21 cellular contexts compared by ENCODE assay signal in genomic region chr14:67188326-67188725, GRCh38. TPM values are rescaled to one million over a fixed set of nuclear protein-coding genes. Genes with fewer than 3 reads are reported as not detected.
"Had no signal": no experiment of that assay in that cellular context is flagged by ENCODE, and none has a peak within 500 bp of the region (broad histone marks: within the 10 kb centered on the region; RNA-seq: fewer than 3 reads in every experiment).

No MANE protein-coding gene starts in this region.

- H3K4me1 Mint-ChIP-seq: nephron progenitor cell had no signal

- DNase-seq: heart right ventricle; hypothalamus; naive thymus-derived CD4-positive, alpha-beta T cell; nephron progenitor cell; retina; right lobe of liver; stimulated activated CD4-positive, alpha-beta T cell treated with anti-CD3 and anti-CD28 coated beads, Interleukin-4, amount 100 ng/mL, for 1 hour; stimulated activated CD8-positive, alpha-beta memory T cell treated with anti-CD3 and anti-CD28 coated beads, Interleukin-4, amount 100 ng/mL, for 48 hours; stimulated activated naive CD8-positive, alpha-beta T cell treated with anti-CD3 and anti-CD28 coated beads, Interleukin-15, Interleukin-2, amounts not matched to agents 100 U/mL and 50 U/mL, for 24 hours; uterus had no signal

- H2AFZ ChIP-seq: parathyroid adenoma had no signal

- H3K27me3 ChIP-seq: heart right ventricle, right lobe of liver, suprapubic skin, thyroid gland, uterus had no signal

- H3K9me3 Mint-ChIP-seq: dendritic cell treated with granulocyte-macrophage colony-stimulating factor and Interleukin-4, amounts not matched to agents 40 ng/mL and 50 ng/mL, for 4 days; naive thymus-derived CD4-positive, alpha-beta T cell; nephron progenitor cell; stimulated activated effector memory CD8-positive, alpha-beta T cell treated with anti-CD3 and anti-CD28 coated beads, Interleukin-12 subunit alpha, Interleukin-12 subunit beta, amount 100 ng/mL, for 72 hours; type B pancreatic cell had no signal

- H3K79me2 ChIP-seq: parathyroid adenoma had no signal

- H3K36me3 ChIP-seq: heart right ventricle, prostate gland, right lobe of liver, suprapubic skin, thyroid gland, uterus had no signal

- H3K27ac ChIP-seq: heart right ventricle, parathyroid adenoma, prostate gland, right lobe of liver, suprapubic skin, thyroid gland, uterus had no signal

- H3K4me1 ChIP-seq: prostate gland, right lobe of liver, thyroid gland had no signal

- H3K27me3 Mint-ChIP-seq: dendritic cell treated with granulocyte-macrophage colony-stimulating factor and Interleukin-4, amounts not matched to agents 40 ng/mL and 50 ng/mL, for 4 days; type B pancreatic cell had no signal

- H3K4me3 Mint-ChIP-seq: dendritic cell treated with granulocyte-macrophage colony-stimulating factor and Interleukin-4, amounts not matched to agents 40 ng/mL and 50 ng/mL, for 4 days; naive thymus-derived CD4-positive, alpha-beta T cell; nephron progenitor cell; stimulated activated effector memory CD8-positive, alpha-beta T cell treated with anti-CD3 and anti-CD28 coated beads, Interleukin-12 subunit alpha, Interleukin-12 subunit beta, amount 100 ng/mL, for 72 hours; type B pancreatic cell had no signal

- H3K36me3 Mint-ChIP-seq: stimulated activated effector memory CD8-positive, alpha-beta T cell treated with anti-CD3 and anti-CD28 coated beads, Interleukin-12 subunit alpha, Interleukin-12 subunit beta, amount 100 ng/mL, for 72 hours; type B pancreatic cell had no signal

- H3K9me3 ChIP-seq: heart right ventricle, prostate gland, right lobe of liver, suprapubic skin, thyroid gland, uterus had no signal

- H3K4me3 ChIP-seq: heart right ventricle, prostate gland, right lobe of liver, suprapubic skin, thyroid gland, uterus had no signal

- H3K27ac Mint-ChIP-seq: dendritic cell treated with granulocyte-macrophage colony-stimulating factor and Interleukin-4, amounts not matched to agents 40 ng/mL and 50 ng/mL, for 4 days; nephron progenitor cell; stimulated activated effector memory CD8-positive, alpha-beta T cell treated with anti-CD3 and anti-CD28 coated beads, Interleukin-12 subunit alpha, Interleukin-12 subunit beta, amount 100 ng/mL, for 72 hours; type B pancreatic cell had no signal

- H3K9ac ChIP-seq: parathyroid adenoma had no signal

RNA-seq across cellular contexts. Expression of gene GARIN2, which starts 0.9 kb away (rescaled TPM):
- total RNA-seq: fibroblast of lung; lung microvascular endothelial cell; mesenteric fat pad; mononuclear cell; naive thymus-derived CD4-positive, alpha-beta T cell; prostate gland; thyroid gland; uterus had no signal
